Comparison of ENCODE assay signal across 1 cellular context in the genomic region with DNA sequence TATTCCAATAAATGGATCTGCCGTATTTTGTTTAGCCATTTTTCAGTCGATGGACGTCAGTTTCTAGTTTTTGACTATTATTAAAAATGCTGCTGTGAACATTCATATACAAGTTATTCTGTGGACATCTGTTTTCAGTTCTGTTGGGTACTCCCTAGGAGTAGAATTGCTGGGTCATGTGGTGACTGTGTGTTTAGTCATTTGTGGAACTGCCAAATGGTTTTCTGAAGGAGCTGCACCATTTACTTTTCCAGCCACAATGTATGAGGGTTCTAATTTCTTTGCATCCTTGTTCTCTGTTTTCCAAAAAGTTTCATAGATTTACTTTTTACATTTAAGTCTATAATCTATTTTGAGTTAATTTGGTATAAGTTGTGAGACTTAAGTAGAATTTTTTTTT.
TF ChIP-seq lines count a peak whose summit lies in the region.

No MANE protein-coding gene starts in this region.

TF ChIP-seq in SK-N-SH, 30 proteins besides CTCF, POLR2A, EP300 and RAD21 (continued from another document):
- no peak for TF ChIP-seq NRF1 (IDR thresholded peaks at IDR 0.05; ENCODE audit: low read depth, low read length)
- no peak for TF ChIP-seq MXI1 (IDR thresholded peaks at IDR 0.05; ENCODE audit: low read depth, low read length)
